ENCODE assay signal across 6 cellular contexts in the genomic region with DNA sequence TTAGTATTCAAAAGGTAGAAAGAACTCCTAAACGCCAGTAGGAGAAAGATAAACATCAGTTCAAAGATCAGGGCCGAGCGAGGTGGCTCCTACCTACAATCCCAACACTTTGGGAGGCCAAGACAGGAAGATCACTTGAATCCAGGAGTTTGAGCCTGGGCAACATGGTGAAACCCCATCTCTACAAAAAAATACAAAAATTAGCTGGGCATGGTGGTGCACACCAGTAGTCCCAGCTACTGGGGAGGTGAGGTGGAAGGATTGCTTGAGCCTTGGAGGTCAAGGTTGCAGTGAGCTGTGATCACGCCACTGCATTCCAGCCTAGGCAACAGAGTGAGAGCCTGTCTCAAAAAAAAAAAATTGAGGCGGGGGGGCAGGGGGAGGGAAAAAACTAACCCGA. TPM values are rescaled to one million over a fixed set of nuclear protein-coding genes. Genes with fewer than 3 reads are reported as not detected.
"Had no signal": no experiment of that assay in that cellular context is flagged by ENCODE, and none has a peak within 500 bp of the region (broad histone marks: within the 10 kb centered on the region; RNA-seq: fewer than 3 reads in every experiment).

No MANE protein-coding gene starts in this region.

- FAIRE-seq: HTR-8/SVneo had no signal

- H3K4me3 Mint-ChIP-seq: IgD-negative memory B cell had no signal

- H3K9me3 Mint-ChIP-seq: IgD-negative memory B cell had no signal

- H3K27ac ChIP-seq: HL-60 had no signal

- DNase-seq: IMR-90, KBM-7, KG1 had no signal

- H3K36me3 Mint-ChIP-seq: IgD-negative memory B cell had no signal

- H3K4me1 Mint-ChIP-seq: IgD-negative memory B cell had no signal

- H3K27ac Mint-ChIP-seq: IgD-negative memory B cell had no signal

RNA-seq across cellular contexts. Expression of gene MBOAT2, which starts 40.6 kb away (rescaled TPM):
- polyA plus RNA-seq: IgD-negative memory B cell had no signal
